In the genomic region with DNA sequence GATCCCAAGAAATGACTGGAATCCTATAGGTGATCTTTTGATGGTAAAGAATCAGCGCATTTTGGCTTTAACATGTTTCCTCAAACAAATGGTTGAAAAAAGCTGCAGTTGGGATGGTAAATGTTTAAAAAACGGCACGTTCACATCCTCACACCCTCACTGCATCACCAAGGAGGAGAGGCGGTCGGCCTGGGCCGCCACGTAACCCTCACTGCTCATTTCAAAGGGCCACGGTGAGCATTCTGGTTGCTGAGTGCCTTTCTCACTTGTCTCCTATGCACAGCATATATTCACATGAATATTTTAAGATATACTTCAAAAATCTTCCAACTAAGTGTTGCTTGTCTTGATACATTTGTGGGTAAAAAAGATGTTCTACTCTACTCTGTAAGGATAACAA, we compare ENCODE assay signal across 16 cellular contexts.
DNase-seq lines count a peak whose midpoint lies in the region; ATAC-seq and TF ChIP-seq lines count a peak whose summit lies in the region.
"Had no signal": no experiment of that assay in that cellular context is flagged by ENCODE, and none has a peak within 500 bp of the region (broad histone marks: within the 10 kb centered on the region; RNA-seq: fewer than 3 reads in every experiment).

No MANE protein-coding gene starts in this region.

- H3K36me3 Mint-ChIP-seq in activated CD8-positive, alpha-beta memory T cell treated with anti-CD3 and anti-CD28 coated beads, Interleukin-2, amount 10 ng/mL, durations not matched to agents 7 days and 5 days = peaks cover 17% of the 10 kb centered on the region
- peaks cover 4% of the 10 kb centered on the region for H3K36me3 Mint-ChIP-seq in activated B cell treated with CpG ODN at 0.5 μM for 24 hours (ENCODE audit: low read depth)
- peaks cover 0 to under 1% (median 0%) of the 10 kb centered on the region in 3 donors for H3K36me3 Mint-ChIP-seq in immature natural killer cell

- no peaks in the 10 kb centered on the region for H3F3A ChIP-seq in smooth muscle cell (ENCODE audit: low read depth)

- POLR2A ChIA-PET in activated B cell treated with CpG ODN at 0.5 μM for 24 hours (lab: Charles Lee) = no interaction called here

- no peak overlapping the region for H3K4me3 ChIP-seq in smooth muscle cell

- peak overlapping the region; percentile 91 for H3K27ac Mint-ChIP-seq in activated CD8-positive, alpha-beta memory T cell treated with anti-CD3 and anti-CD28 coated beads, Interleukin-2, amount 10 ng/mL, durations not matched to agents 7 days and 5 days
- no peak overlapping the region for H3K27ac Mint-ChIP-seq in activated B cell treated with CpG ODN at 0.5 μM for 24 hours
- peak overlapping the region in 3 of 6 donors; percentile 28 to 89 (median 88) for H3K27ac Mint-ChIP-seq in immature natural killer cell

- no peaks in the 10 kb centered on the region for H3K9me3 ChIP-seq in smooth muscle cell (replicated peaks; ENCODE audit: low read depth)
- H3K9me3 ChIP-seq: esophagus squamous epithelium, testis had no signal

- no peak overlapping the region for H3K27ac ChIP-seq in smooth muscle cell (ENCODE audit: low read depth)
- H3K27ac ChIP-seq: testis had no signal

- H3K79me2 ChIP-seq in smooth muscle cell (ENCODE audit: low read depth) = no peaks in the 10 kb centered on the region

- peaks cover 67% of the 10 kb centered on the region for H3K4me1 Mint-ChIP-seq in activated CD8-positive, alpha-beta memory T cell treated with anti-CD3 and anti-CD28 coated beads, Interleukin-2, amount 10 ng/mL, durations not matched to agents 7 days and 5 days
- H3K4me1 Mint-ChIP-seq in activated B cell treated with CpG ODN at 0.5 μM for 24 hours (peaks cover 27% of the 10 kb centered on the region), immature natural killer cell (peaks cover 27 to 31% of the 10 kb centered on the region in 2 donors)

- CTCF ChIA-PET in activated CD8-positive, alpha-beta memory T cell treated with anti-CD3 and anti-CD28 coated beads, Interleukin-2, amount 10 ng/mL, durations not matched to agents 7 days and 5 days (lab: Charles Lee) = interaction anchor here (1.0 to 1.3 kb wide), 2 partner anchors 43 to 67 kb away, joined by 3 read pairs; no protein-coding TSS in a partner anchor
- CTCF ChIA-PET in activated B cell treated with CpG ODN at 0.5 μM for 24 hours (lab: Charles Lee) = no interaction called here

- H3K4me1 ChIP-seq in smooth muscle cell (ENCODE audit: low read depth) = peaks cover 9% of the 10 kb centered on the region

- ATAC-seq in activated CD8-positive, alpha-beta memory T cell treated with anti-CD3 and anti-CD28 coated beads, Interleukin-2, amount 10 ng/mL, durations not matched to agents 7 days and 5 days = no peak
- ATAC-seq in activated B cell treated with CpG ODN at 0.5 μM for 24 hours (ENCODE audit: low read depth) (no peak), GM21723 (IDR thresholded peaks at IDR 0.05; ENCODE audit: unreplicated experiment) (no peak)

- no peak for TF ChIP-seq CTCF in activated B cell treated with CpG ODN at 0.5 μM for 24 hours (IDR thresholded peaks at IDR 0.05)
- TF ChIP-seq CTCF in smooth muscle cell (IDR thresholded peaks at IDR 0.05; ENCODE audit: borderline replicate concordance, insufficient read depth, poor library complexity, severe bottlenecking) = no peak

- no peaks in the 10 kb centered on the region for H4K20me1 ChIP-seq in smooth muscle cell (ENCODE audit: low read depth)

- peak overlapping the region; percentile 21 for H3K4me2 ChIP-seq in smooth muscle cell

- no peak overlapping the region for H3K9ac ChIP-seq in smooth muscle cell (ENCODE audit: low read depth)

- no peaks in the 10 kb centered on the region for H3K27me3 ChIP-seq in smooth muscle cell (ENCODE audit: low read depth)
- H3K27me3 ChIP-seq: esophagus squamous epithelium, testis had no signal

- H2AFZ ChIP-seq in smooth muscle cell (ENCODE audit: low read depth) = no peak overlapping the region

- H3K27me3 Mint-ChIP-seq in activated CD8-positive, alpha-beta memory T cell treated with anti-CD3 and anti-CD28 coated beads, Interleukin-2, amount 10 ng/mL, durations not matched to agents 7 days and 5 days = peaks cover 14% of the 10 kb centered on the region
- H3K27me3 Mint-ChIP-seq in activated B cell treated with CpG ODN at 0.5 μM for 24 hours (peaks cover 4% of the 10 kb centered on the region), immature natural killer cell (ENCODE audit: low read depth in 3 of 3) (peaks cover 10 to 24% (median 19%) of the 10 kb centered on the region in 3 donors)
- H3K27me3 Mint-ChIP-seq: activated CD4-positive, alpha-beta T cell treated with anti-CD3 and anti-CD28 coated beads for 36 hours had no signal

- peaks cover 4% of the 10 kb centered on the region for H3K9me3 Mint-ChIP-seq in activated CD8-positive, alpha-beta memory T cell treated with anti-CD3 and anti-CD28 coated beads, Interleukin-2, amount 10 ng/mL, durations not matched to agents 7 days and 5 days (ENCODE audit: low read depth)
- H3K9me3 Mint-ChIP-seq in activated B cell treated with CpG ODN at 0.5 μM for 24 hours = no peaks in the 10 kb centered on the region
- H3K9me3 Mint-ChIP-seq in immature natural killer cell = no peaks in the 10 kb centered on the region

- H3K36me3 ChIP-seq in smooth muscle cell (ENCODE audit: low read depth) = no peaks in the 10 kb centered on the region
- H3K36me3 ChIP-seq: esophagus squamous epithelium had no signal

- intact Hi-C loops in activated B cell treated with CpG ODN at 0.5 μM for 24 hours (cut with micrococcal nuclease) = loop anchor here (1.0 kb wide), 1 partner anchor 43 kb away; no protein-coding TSS in a partner anchor

- H3K4me3 Mint-ChIP-seq in activated CD8-positive, alpha-beta memory T cell treated with anti-CD3 and anti-CD28 coated beads, Interleukin-2, amount 10 ng/mL, durations not matched to agents 7 days and 5 days = peak overlapping the region; percentile 88
- H3K4me3 Mint-ChIP-seq in activated B cell treated with CpG ODN at 0.5 μM for 24 hours = peak overlapping the region; percentile 90
- H3K4me3 Mint-ChIP-seq in immature natural killer cell = peak overlapping the region in 4 of 5 donors; percentile 35 to 98 (median 94)
- H3K4me3 Mint-ChIP-seq: activated CD4-positive, alpha-beta T cell treated with anti-CD3 and anti-CD28 coated beads for 36 hours had no signal

- WGBS in smooth muscle cell (ENCODE audit: low lambda C conversion rate) = 94% methylated on average over 8 of the region's 8 CpGs

- DNase-seq in activated CD8-positive, alpha-beta memory T cell treated with anti-CD3 and anti-CD28 coated beads, Interleukin-2, amount 10 ng/mL, durations not matched to agents 7 days and 5 days = no peak
- no peak for DNase-seq in activated CD8-positive, alpha-beta memory T cell treated with anti-CD3 and anti-CD28 coated beads for 24 hours
- DNase-seq in activated B cell treated with CpG ODN at 0.5 μM for 24 hours (no peak), immature natural killer cell (no peak), smooth muscle cell (lab: John Stamatoyannopoulos, UW; ENCODE audit: unreplicated experiment) (no peak), HUDEP-2 (lab: John Stamatoyannopoulos, UW; ENCODE audit: unreplicated experiment in 76 of 76) (no peak), AG08396 (ENCODE audit: low spot score) (no peak)
- DNase-seq: DMS79 treated with DMSO at 0.1 percent for 48 hours; esophagus squamous epithelium; Kasumi-1; mesendoderm; NCI-H510A; stimulated activated CD4-positive, alpha-beta T cell treated with anti-CD3 and anti-CD28 coated beads, Interleukin-12 subunit alpha, Interleukin-12 subunit beta, amount 100 ng/mL, for 4 hours; testis had no signal
